Comparison of ENCODE assay signal across 17 cellular contexts in genomic region chr5:172594867-172595466, GRCh38.
"Had no signal": no experiment of that assay in that cellular context is flagged by ENCODE, and none has a peak within 500 bp of the region (broad histone marks: within the 10 kb centered on the region; RNA-seq: fewer than 3 reads in every experiment).

No MANE protein-coding gene starts in this region.

- H3K9me3 Mint-ChIP-seq: activated naive CD4-positive, alpha-beta T cell treated with anti-CD3 and anti-CD28 coated beads, Interleukin-2, amount 50 U/mL, for 24 hours; T-helper 2 cell treated with Interferon-gamma antibody and Interleukin-4, amounts not matched to agents 5 μg/mL and 100 μg/mL, for 36 hours had no signal

- H3K79me2 ChIP-seq: hepatocyte had no signal

- H3K27me3 ChIP-seq: ascending aorta, hepatocyte, ovary, right lobe of liver, stomach had no signal

- H3K4me2 ChIP-seq: hepatocyte had no signal

- H3K36me3 Mint-ChIP-seq: activated naive CD4-positive, alpha-beta T cell treated with anti-CD3 and anti-CD28 coated beads, Interleukin-2, amount 50 U/mL, for 24 hours; mesothelial cell of epicardium had no signal

- H3K4me1 Mint-ChIP-seq: activated CD4-positive, alpha-beta T cell treated with anti-CD3 and anti-CD28 coated beads for 36 hours; activated naive CD4-positive, alpha-beta T cell treated with anti-CD3 and anti-CD28 coated beads, Interleukin-2, amount 50 U/mL, for 24 hours; mesothelial cell of epicardium had no signal

- DNase-seq: activated CD4-positive, alpha-beta T cell treated with anti-CD3 and anti-CD28 coated beads for 36 hours; activated CD4-positive, alpha-beta T cell treated with anti-CD3 and anti-CD28 coated beads, Interleukin-2, amount 50 U/mL, for 48 hours; activated gamma-delta T cell; effector CD4-positive, alpha-beta T cell; lower lobe of right lung; small intestine; stimulated activated CD4-positive, alpha-beta T cell treated with anti-CD3 and anti-CD28 coated beads, Interleukin-4, amount 100 ng/mL, for 1 hour; stomach; trophoblast cell had no signal

- H3K4me1 ChIP-seq: ascending aorta, lower lobe of right lung, right lobe of liver, stomach had no signal

- H3K27ac Mint-ChIP-seq: activated CD4-positive, alpha-beta T cell treated with anti-CD3 and anti-CD28 coated beads for 36 hours; activated naive CD4-positive, alpha-beta T cell treated with anti-CD3 and anti-CD28 coated beads, Interleukin-2, amount 50 U/mL, for 24 hours; mesothelial cell of epicardium; T-helper 2 cell treated with Interferon-gamma antibody and Interleukin-4, amounts not matched to agents 5 μg/mL and 100 μg/mL, for 36 hours had no signal

- H3K27ac ChIP-seq: ascending aorta, hepatocyte, lower lobe of right lung, ovary, right lobe of liver, stomach had no signal

- H3K9me3 ChIP-seq: ascending aorta, lower lobe of right lung, ovary, right lobe of liver, stomach had no signal

- FAIRE-seq: small intestine, TTC549 had no signal

- H3K4me3 ChIP-seq: ascending aorta, hepatocyte, lower lobe of right lung, ovary, right lobe of liver, stomach had no signal

- H3K36me3 ChIP-seq: ascending aorta, lower lobe of right lung, ovary, right lobe of liver, stomach had no signal

- H3K4me3 Mint-ChIP-seq: activated CD4-positive, alpha-beta T cell treated with anti-CD3 and anti-CD28 coated beads for 36 hours; activated naive CD4-positive, alpha-beta T cell treated with anti-CD3 and anti-CD28 coated beads, Interleukin-2, amount 50 U/mL, for 24 hours; mesothelial cell of epicardium; T-helper 2 cell treated with Interferon-gamma antibody and Interleukin-4, amounts not matched to agents 5 μg/mL and 100 μg/mL, for 36 hours had no signal

- ATAC-seq: activated CD4-positive, alpha-beta T cell treated with anti-CD3 and anti-CD28 coated beads for 36 hours; lower lobe of right lung; right lobe of liver had no signal

- H2AFZ ChIP-seq: hepatocyte had no signal

- H3K27me3 Mint-ChIP-seq: activated CD4-positive, alpha-beta T cell treated with anti-CD3 and anti-CD28 coated beads for 36 hours; activated naive CD4-positive, alpha-beta T cell treated with anti-CD3 and anti-CD28 coated beads, Interleukin-2, amount 50 U/mL, for 24 hours had no signal
